ENCODE assay signal across 13 cellular contexts in genomic region chr9:77847626-77848025, GRCh38.
DNase-seq lines count a peak whose midpoint lies in the region; ATAC-seq and TF ChIP-seq lines count a peak whose summit lies in the region.
"Had no signal": no experiment of that assay in that cellular context is flagged by ENCODE, and none has a peak within 500 bp of the region (broad histone marks: within the 10 kb centered on the region; RNA-seq: fewer than 3 reads in every experiment).

No MANE protein-coding gene starts in this region.

- no peak overlapping the region for H3K27ac Mint-ChIP-seq in activated CD4-positive, alpha-beta memory T cell treated with anti-CD3 and anti-CD28 coated beads for 36 hours
- no peak overlapping the region for H3K27ac Mint-ChIP-seq in activated CD4-positive, alpha-beta memory T cell treated with anti-CD3 and anti-CD28 coated beads, Interleukin-2, amount 10 ng/mL, durations not matched to agents 7 days and 5 days
- H3K27ac Mint-ChIP-seq in activated naive CD8-positive, alpha-beta T cell treated with anti-CD3 and anti-CD28 coated beads, Interleukin-2, amount 10 ng/mL, durations not matched to agents 7 days and 5 days = no peak overlapping the region
- H3K27ac Mint-ChIP-seq: naive B cell had no signal

- H3K27ac ChIP-seq in layer of hippocampus (ENCODE audit: low read depth, low read length) (peak overlapping the region; percentile 40), suprapubic skin (peak overlapping the region; percentile 77)

- no peak for TF ChIP-seq CTCF in suprapubic skin (IDR thresholded peaks at IDR 0.05)
- TF ChIP-seq CTCF in GM10266 (IDR thresholded peaks at IDR 0.05; ENCODE audit: control insufficient read depth, insufficient read depth, low read depth, missing control alignments) = no peak

- WGBS in suprapubic skin = 71% methylated on average over 2 of the region's 2 CpGs

- H3K27me3 ChIP-seq in layer of hippocampus (ENCODE audit: control insufficient read depth, insufficient read depth, low read length) = no peaks in the 10 kb centered on the region
- H3K27me3 ChIP-seq in suprapubic skin = no peaks in the 10 kb centered on the region

- H3K36me3 Mint-ChIP-seq in activated CD4-positive, alpha-beta memory T cell treated with anti-CD3 and anti-CD28 coated beads for 36 hours = no peaks in the 10 kb centered on the region
- H3K36me3 Mint-ChIP-seq in activated CD4-positive, alpha-beta memory T cell treated with anti-CD3 and anti-CD28 coated beads, Interleukin-2, amount 10 ng/mL, durations not matched to agents 7 days and 5 days (ENCODE audit: low read depth) = no peaks in the 10 kb centered on the region
- H3K36me3 Mint-ChIP-seq in activated naive CD8-positive, alpha-beta T cell treated with anti-CD3 and anti-CD28 coated beads, Interleukin-2, amount 10 ng/mL, durations not matched to agents 7 days and 5 days = no peaks in the 10 kb centered on the region
- H3K36me3 Mint-ChIP-seq: naive B cell had no signal

- no peaks in the 10 kb centered on the region for H3K27me3 Mint-ChIP-seq in activated CD4-positive, alpha-beta memory T cell treated with anti-CD3 and anti-CD28 coated beads for 36 hours
- H3K27me3 Mint-ChIP-seq in activated CD4-positive, alpha-beta memory T cell treated with anti-CD3 and anti-CD28 coated beads, Interleukin-2, amount 10 ng/mL, durations not matched to agents 7 days and 5 days = no peaks in the 10 kb centered on the region
- H3K27me3 Mint-ChIP-seq in activated naive CD8-positive, alpha-beta T cell treated with anti-CD3 and anti-CD28 coated beads, Interleukin-2, amount 10 ng/mL, durations not matched to agents 7 days and 5 days = no peaks in the 10 kb centered on the region
- H3K27me3 Mint-ChIP-seq: naive B cell had no signal

- no peaks in the 10 kb centered on the region for H3K9me3 Mint-ChIP-seq in activated CD4-positive, alpha-beta memory T cell treated with anti-CD3 and anti-CD28 coated beads for 36 hours
- H3K9me3 Mint-ChIP-seq in activated CD4-positive, alpha-beta memory T cell treated with anti-CD3 and anti-CD28 coated beads, Interleukin-2, amount 10 ng/mL, durations not matched to agents 7 days and 5 days = no peaks in the 10 kb centered on the region
- no peaks in the 10 kb centered on the region for H3K9me3 Mint-ChIP-seq in activated naive CD8-positive, alpha-beta T cell treated with anti-CD3 and anti-CD28 coated beads, Interleukin-2, amount 10 ng/mL, durations not matched to agents 7 days and 5 days
- H3K9me3 Mint-ChIP-seq: naive B cell had no signal

- no peak overlapping the region for H3K4me3 Mint-ChIP-seq in activated CD4-positive, alpha-beta memory T cell treated with anti-CD3 and anti-CD28 coated beads for 36 hours
- H3K4me3 Mint-ChIP-seq in activated CD4-positive, alpha-beta memory T cell treated with anti-CD3 and anti-CD28 coated beads, Interleukin-2, amount 10 ng/mL, durations not matched to agents 7 days and 5 days = no peak overlapping the region
- peak overlapping the region; percentile 5 for H3K4me3 Mint-ChIP-seq in activated naive CD8-positive, alpha-beta T cell treated with anti-CD3 and anti-CD28 coated beads, Interleukin-2, amount 10 ng/mL, durations not matched to agents 7 days and 5 days
- H3K4me3 Mint-ChIP-seq: naive B cell had no signal

- ATAC-seq in activated naive CD8-positive, alpha-beta T cell treated with anti-CD3 and anti-CD28 coated beads, Interleukin-2, amount 10 ng/mL, durations not matched to agents 7 days and 5 days (ENCODE audit: low read depth) = no peak
- ATAC-seq in HG03439 (IDR thresholded peaks at IDR 0.05; ENCODE audit: unreplicated experiment) = no peak

- DNase-seq in activated CD4-positive, alpha-beta memory T cell treated with anti-CD3 and anti-CD28 coated beads for 36 hours = peak; percentile 14
- no peak for DNase-seq in activated CD4-positive, alpha-beta memory T cell treated with anti-CD3 and anti-CD28 coated beads, Interleukin-2, amount 10 ng/mL, durations not matched to agents 7 days and 5 days
- no peak for DNase-seq in activated naive CD8-positive, alpha-beta T cell treated with anti-CD3 and anti-CD28 coated beads, Interleukin-2, amount 10 ng/mL, durations not matched to agents 7 days and 5 days
- no peak for DNase-seq in suprapubic skin (ENCODE audit: low spot score in 2 of 2)
- DNase-seq in inferior parietal cortex (ENCODE audit: extremely low spot score) = no peak
- no peak for DNase-seq in GM10266 (ENCODE audit: extremely low spot score)
- DNase-seq: activated CD4-positive, alpha-beta T cell treated with anti-CD3 and anti-CD28 coated beads, Interleukin-2, amount 50 U/mL, for 1 hour; activated gamma-delta T cell; kidney; naive B cell; NCI-H345 had no signal

- H3K4me3 ChIP-seq in suprapubic skin = no peak overlapping the region

- CTCF ChIA-PET in activated CD4-positive, alpha-beta memory T cell treated with anti-CD3 and anti-CD28 coated beads for 36 hours (lab: Charles Lee) = interaction anchor here (1.3 to 1.8 kb wide), 2 partner anchors 49 to 187 kb away, joined by 3 to 4 read pairs; no protein-coding TSS in a partner anchor
- CTCF ChIA-PET in activated CD4-positive, alpha-beta memory T cell treated with anti-CD3 and anti-CD28 coated beads, Interleukin-2, amount 10 ng/mL, durations not matched to agents 7 days and 5 days (lab: Charles Lee) = no interaction called here

- H3K4me1 Mint-ChIP-seq in activated CD4-positive, alpha-beta memory T cell treated with anti-CD3 and anti-CD28 coated beads for 36 hours (ENCODE audit: low read depth) = peaks cover 25% of the 10 kb centered on the region
- H3K4me1 Mint-ChIP-seq in activated CD4-positive, alpha-beta memory T cell treated with anti-CD3 and anti-CD28 coated beads, Interleukin-2, amount 10 ng/mL, durations not matched to agents 7 days and 5 days = peaks cover 17% of the 10 kb centered on the region
- H3K4me1 Mint-ChIP-seq in activated naive CD8-positive, alpha-beta T cell treated with anti-CD3 and anti-CD28 coated beads, Interleukin-2, amount 10 ng/mL, durations not matched to agents 7 days and 5 days = peaks cover 20% of the 10 kb centered on the region

- TF ChIP-seq EP300 in suprapubic skin (IDR thresholded peaks at IDR 0.05) = no peak

- intact Hi-C loops in activated CD4-positive, alpha-beta memory T cell treated with anti-CD3 and anti-CD28 coated beads for 36 hours (cut with micrococcal nuclease) = loop anchor here (10.0 kb wide), 1 partner anchor 393 kb away; no protein-coding TSS in a partner anchor

- TF ChIP-seq POLR2A in suprapubic skin (IDR thresholded peaks at IDR 0.05) = no peak

- no peaks in the 10 kb centered on the region for H3K9me3 ChIP-seq in suprapubic skin

- H3K4me1 ChIP-seq in suprapubic skin = peaks cover 29% of the 10 kb centered on the region

- H3K36me3 ChIP-seq in suprapubic skin = no peaks in the 10 kb centered on the region

- POLR2A ChIA-PET in activated CD4-positive, alpha-beta memory T cell treated with anti-CD3 and anti-CD28 coated beads for 36 hours (lab: Charles Lee) = no interaction called here
- POLR2A ChIA-PET in activated CD4-positive, alpha-beta memory T cell treated with anti-CD3 and anti-CD28 coated beads, Interleukin-2, amount 10 ng/mL, durations not matched to agents 7 days and 5 days (lab: Charles Lee) = no interaction called here
- POLR2A ChIA-PET in activated naive CD8-positive, alpha-beta T cell treated with anti-CD3 and anti-CD28 coated beads, Interleukin-2, amount 10 ng/mL, durations not matched to agents 7 days and 5 days (lab: Charles Lee) = no interaction called here
